In genomic region chr14:95895720-95896119, GRCh38 we compare ENCODE assay signal across 1 cellular context.
TF ChIP-seq lines count a peak whose summit lies in the region.

No MANE protein-coding gene starts in this region.

TF ChIP-seq in IMR-90, 13 proteins besides CTCF, POLR2A, EP300 and RAD21 (continued from another document):
- TF ChIP-seq MXI1 (IDR thresholded peaks at IDR 0.05; ENCODE audit: borderline replicate concordance, low read depth, low read length) (no peak), MAFK (IDR thresholded peaks at IDR 0.05; ENCODE audit: low read depth, low read length) (no peak)
